1 cellular context compared by ENCODE assay signal in the genomic region with DNA sequence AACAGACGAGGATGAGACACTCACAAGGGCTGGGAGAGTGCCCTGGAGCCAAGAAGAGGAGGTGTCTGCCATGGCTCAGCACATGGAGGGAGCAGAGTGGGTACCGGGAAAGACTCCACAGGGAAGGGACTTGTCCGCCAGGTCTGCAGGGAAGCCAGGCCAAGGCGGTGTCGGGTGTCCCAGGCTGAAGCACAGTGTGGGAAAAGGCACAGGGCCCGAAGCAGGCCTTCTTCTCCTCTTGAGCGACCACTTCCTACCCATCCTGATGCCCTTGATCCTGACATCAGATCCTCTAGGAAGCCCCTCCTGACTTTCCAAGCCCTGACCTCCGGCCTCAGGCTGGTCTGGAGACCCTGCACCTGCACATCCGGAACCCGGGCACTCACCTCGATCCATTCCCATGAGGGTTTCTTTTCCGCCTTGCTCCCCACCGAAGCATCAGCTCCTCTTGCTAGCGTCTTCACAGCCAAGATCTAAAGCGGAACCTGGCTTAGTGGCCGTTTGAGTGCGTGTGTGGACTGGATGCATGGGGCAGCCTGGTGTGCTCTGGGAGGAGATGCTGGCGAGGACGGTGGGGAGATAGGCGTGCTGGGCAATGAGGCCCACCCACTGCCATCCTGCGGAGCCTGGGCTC.
TF ChIP-seq lines count a peak whose summit lies in the region.

No MANE protein-coding gene starts in this region.

TF ChIP-seq in HepG2, 621 proteins besides CTCF, POLR2A, EP300 and RAD21:
- TF ChIP-seq ZBTB38 (CRISPR knock-in tag; IDR thresholded peaks at IDR 0.05), result 0 out of 2 replicates have a peak, but pooled peaks have one; percentile 27
- no peak for TF ChIP-seq NR2F6 (IDR thresholded peaks at IDR 0.05)
- no peak for TF ChIP-seq NR2F6 (CRISPR knock-in tag; IDR thresholded peaks at IDR 0.05)
